18 cellular contexts compared by ENCODE assay signal in genomic region chr2:164869420-164869772, GRCh38.
"Had no signal": no experiment of that assay in that cellular context is flagged by ENCODE, and none has a peak within 500 bp of the region (broad histone marks: within the 10 kb centered on the region; RNA-seq: fewer than 3 reads in every experiment).

No MANE protein-coding gene starts in this region.

- ATAC-seq: gastroesophageal sphincter; left colon; mucosa of descending colon; naive thymus-derived CD8-positive, alpha-beta T cell; stimulated activated naive CD8-positive, alpha-beta T cell treated with anti-CD3 and anti-CD28 coated beads, Interleukin-15, Interleukin-2, amounts not matched to agents 100 U/mL and 50 U/mL, for 24 hours had no signal

- H3K4me1 ChIP-seq: colonic mucosa, sigmoid colon, tibial artery, upper lobe of left lung, uterus had no signal

- H3K36me3 Mint-ChIP-seq: immature natural killer cell; naive thymus-derived CD8-positive, alpha-beta T cell had no signal

- DNase-seq: colonic mucosa; dorsolateral prefrontal cortex; effector memory CD4-positive, alpha-beta T cell; esophagus squamous epithelium; immature natural killer cell; left colon; mammary epithelial cell; mucosa of descending colon; naive thymus-derived CD8-positive, alpha-beta T cell; posterior cingulate gyrus; sigmoid colon; stimulated activated CD4-positive, alpha-beta T cell treated with anti-CD3 and anti-CD28 coated beads, Interleukin-12 subunit alpha, Interleukin-12 subunit beta, amount 100 ng/mL, for 4 hours; stimulated activated naive CD8-positive, alpha-beta T cell treated with anti-CD3 and anti-CD28 coated beads, Interleukin-15, Interleukin-2, amounts not matched to agents 100 U/mL and 50 U/mL, for 24 hours; tibial artery; upper lobe of left lung; uterus had no signal

- H3K36me3 ChIP-seq: colonic mucosa, esophagus squamous epithelium, gastroesophageal sphincter, sigmoid colon, tibial artery, upper lobe of left lung, uterus had no signal

- H3K4me1 Mint-ChIP-seq: immature natural killer cell had no signal

- H3K27me3 ChIP-seq: colonic mucosa, esophagus squamous epithelium, gastroesophageal sphincter, sigmoid colon, tibial artery, upper lobe of left lung, uterus had no signal

- H3K4me3 Mint-ChIP-seq: immature natural killer cell; naive thymus-derived CD8-positive, alpha-beta T cell had no signal

- H3K27ac Mint-ChIP-seq: immature natural killer cell; naive thymus-derived CD8-positive, alpha-beta T cell had no signal

- H3K27ac ChIP-seq: colonic mucosa, dorsolateral prefrontal cortex, gastroesophageal sphincter, sigmoid colon, tibial artery, upper lobe of left lung, uterus had no signal

- H3K4me3 ChIP-seq: colonic mucosa, dorsolateral prefrontal cortex, esophagus squamous epithelium, gastroesophageal sphincter, mucosa of descending colon, sigmoid colon, skin epidermis, tibial artery, upper lobe of left lung, uterus had no signal

- H3K9me3 ChIP-seq: colonic mucosa, esophagus squamous epithelium, gastroesophageal sphincter, mucosa of descending colon, sigmoid colon, tibial artery, upper lobe of left lung, uterus had no signal
